Comparison of ENCODE assay signal across 8 cellular contexts in genomic region chr15:82139823-82140268, GRCh38.
DNase-seq lines count a peak whose midpoint lies in the region; ATAC-seq and TF ChIP-seq lines count a peak whose summit lies in the region.

No MANE protein-coding gene starts in this region.

- no peaks in the 10 kb centered on the region for H3K9me3 ChIP-seq in fibroblast of lung (ENCODE audit: control insufficient read depth, insufficient read depth, low read depth, low read length)
- H3K9me3 ChIP-seq in psoas muscle = no peaks in the 10 kb centered on the region

- intact Hi-C loops in psoas muscle (cut with DNase I) = loop anchor here in 1 of 2 donors (5.0 kb wide), 1 partner anchor 97 kb away; no protein-coding TSS in a partner anchor

- H3K27ac ChIP-seq in HL-60 (replicated peaks) (no peak overlapping the region), fibroblast of lung (ENCODE audit: insufficient read depth, low read length) (no peak overlapping the region), psoas muscle (no peak overlapping the region)

- peak; percentile 24 for TF ChIP-seq CTCF in HL-60 (IDR thresholded peaks at IDR 0.05; ENCODE audit: insufficient read depth, low read length)
- TF ChIP-seq CTCF in fibroblast of lung (conservative IDR thresholded peaks at IDR 0.05 in 1 of 2, IDR thresholded peaks at IDR 0.05 in 1 of 2; ENCODE audit: low read depth in 1 of 2, low read length in 2 of 2) = peak; percentile 69
- TF ChIP-seq CTCF in psoas muscle (IDR thresholded peaks at IDR 0.05) = peak; percentile 67

- H3K9ac ChIP-seq in fibroblast of lung (ENCODE audit: insufficient read depth, low read length) = no peak overlapping the region

- H3K4me1 ChIP-seq in fibroblast of lung (ENCODE audit: control insufficient read depth, extremely low read depth, insufficient read depth, low read length) (no peaks in the 10 kb centered on the region), psoas muscle (no peaks in the 10 kb centered on the region)

- no peaks in the 10 kb centered on the region for H3K79me2 ChIP-seq in fibroblast of lung (ENCODE audit: control insufficient read depth, insufficient read depth, low read length)

- in situ Hi-C loops in Caki2 (cut with HindIII; ENCODE audit: low pct_unique_long_range_greater_than_20kb, low sequenced_read_pairs) (no loop called here), SK-MEL-5 (cut with HindIII; ENCODE audit: low pct_unique_long_range_greater_than_20kb, low sequenced_read_pairs) (no loop called here)

- no peaks in the 10 kb centered on the region for H4K20me1 ChIP-seq in fibroblast of lung (ENCODE audit: control insufficient read depth, extremely low read depth, insufficient read depth, low read length)

- DNase-seq in Caki2 (ENCODE audit: low read depth) (peak; percentile 41), HL-60 (ENCODE audit: low read depth in 1 of 2, low spot score in 1 of 2) (peak in 1 of 2 experiments; percentile 9), SK-MEL-5 (ENCODE audit: low read depth, low spot score) (peak; percentile 79), fibroblast of lung (ENCODE audit: low read depth in 2 of 2) (peak; percentile 58 to 72), psoas muscle (no peak), 8988T (no peak)

- H2AFZ ChIP-seq in fibroblast of lung (ENCODE audit: low read length) = peak overlapping the region; percentile 64

- 9 to 14% (median 13%) methylated on average over 5 of the region's 5 CpGs for WGBS in psoas muscle, 3 donors

- H3K27me3 ChIP-seq in HL-60 (ENCODE audit: insufficient read depth, poor library complexity, severe bottlenecking) = no peaks in the 10 kb centered on the region
- no peaks in the 10 kb centered on the region for H3K27me3 ChIP-seq in fibroblast of lung (ENCODE audit: control insufficient read depth, insufficient read depth, low read length)
- no peaks in the 10 kb centered on the region for H3K27me3 ChIP-seq in psoas muscle (ENCODE audit: insufficient read depth in 3 of 3, low read length in 2 of 3)

- peak in 3 of 4 donors; percentile 8 to 71 (median 47) for ATAC-seq in psoas muscle
- ATAC-seq in GM18517 (IDR thresholded peaks at IDR 0.05; ENCODE audit: unreplicated experiment) = no peak
- no peak for ATAC-seq in GM21447 (IDR thresholded peaks at IDR 0.05; ENCODE audit: unreplicated experiment)

- no peak overlapping the region for H3K4me3 ChIP-seq in HL-60 (replicated peaks; ENCODE audit: insufficient read depth, low read length)
- H3K4me3 ChIP-seq in fibroblast of lung (replicated peaks in 1 of 4; ENCODE audit: control extremely low read depth in 1 of 4, insufficient read depth in 1 of 4, low read depth in 3 of 4, low read length in 4 of 4) = no peak overlapping the region
- H3K4me3 ChIP-seq in psoas muscle = no peak overlapping the region

- H3K36me3 ChIP-seq in fibroblast of lung (ENCODE audit: control insufficient read depth, insufficient read depth, low read length) (peaks cover 2% of the 10 kb centered on the region), psoas muscle (ENCODE audit: insufficient read depth in 1 of 2, low read depth in 1 of 2) (peaks cover 0 to 37% of the 10 kb centered on the region in 2 donors)

- no peak overlapping the region for H3K4me2 ChIP-seq in fibroblast of lung (ENCODE audit: extremely low read depth, insufficient read depth, low read length)

Comparison
In these comparisons a context has a peak if more than half of its experiments do, and no peak if none do; other contexts are left out.
1. DNase-seq: peak in Caki2 (single experiment), SK-MEL-5 (single experiment) and fibroblast of lung (2 of 2); none in psoas muscle (0 of 2) and 8988T (single experiment).
2. ATAC-seq: peak in psoas muscle (3 of 4); none in GM18517 (single experiment) and GM21447 (single experiment).
3. Peak in every context shown above with its lines, with median percentiles within 50 percentile points of each other: CTCF ChIP-seq.